ENCODE assay signal across 1 cellular context in genomic region chr22:50527921-50528681, GRCh38.
TF ChIP-seq lines count a peak whose summit lies in the region.

No MANE protein-coding gene starts in this region.

TF ChIP-seq in HepG2, 621 proteins besides CTCF, POLR2A, EP300 and RAD21:
- TF ChIP-seq ZNF326 (CRISPR knock-in tag; IDR thresholded peaks at IDR 0.05; ENCODE audit: borderline replicate concordance) (0 out of 2 replicates have a peak, but pooled peaks have one; percentile 22), ZNF460 (CRISPR knock-in tag; IDR thresholded peaks at IDR 0.05; ENCODE audit: borderline replicate concordance) (peak; percentile 14; the same call in 1 of the 2 replicates), FOXP4 (CRISPR knock-in tag; IDR thresholded peaks at IDR 0.05) (no peak), TARDBP (CRISPR knock-in tag; IDR thresholded peaks at IDR 0.05) (no peak), REL (CRISPR knock-in tag; conservative IDR thresholded peaks at IDR 0.05) (no peak), ZNF281 (CRISPR knock-in tag; IDR thresholded peaks at IDR 0.05; ENCODE audit: borderline replicate concordance) (peak; percentile 71; the same call in 1 of the 2 replicates), GTF3A (CRISPR knock-in tag; conservative IDR thresholded peaks at IDR 0.05) (no peak), RBM22 (optimal IDR thresholded peaks at IDR 0.05; ENCODE audit: low read length) (peak; percentile 16), ZNF121 (CRISPR knock-in tag; IDR thresholded peaks at IDR 0.05) (peak; percentile 51; the same call in 1 of the 2 replicates), ZNF629 (CRISPR knock-in tag; conservative IDR thresholded peaks at IDR 0.05) (no peak), ZNF646 (CRISPR knock-in tag; IDR thresholded peaks at IDR 0.05) (no peak), MBNL3 (CRISPR knock-in tag; conservative IDR thresholded peaks at IDR 0.05) (no peak), HOMEZ (CRISPR knock-in tag; IDR thresholded peaks at IDR 0.05; ENCODE audit: low read depth) (no peak)
- TF ChIP-seq, protein P1, sequence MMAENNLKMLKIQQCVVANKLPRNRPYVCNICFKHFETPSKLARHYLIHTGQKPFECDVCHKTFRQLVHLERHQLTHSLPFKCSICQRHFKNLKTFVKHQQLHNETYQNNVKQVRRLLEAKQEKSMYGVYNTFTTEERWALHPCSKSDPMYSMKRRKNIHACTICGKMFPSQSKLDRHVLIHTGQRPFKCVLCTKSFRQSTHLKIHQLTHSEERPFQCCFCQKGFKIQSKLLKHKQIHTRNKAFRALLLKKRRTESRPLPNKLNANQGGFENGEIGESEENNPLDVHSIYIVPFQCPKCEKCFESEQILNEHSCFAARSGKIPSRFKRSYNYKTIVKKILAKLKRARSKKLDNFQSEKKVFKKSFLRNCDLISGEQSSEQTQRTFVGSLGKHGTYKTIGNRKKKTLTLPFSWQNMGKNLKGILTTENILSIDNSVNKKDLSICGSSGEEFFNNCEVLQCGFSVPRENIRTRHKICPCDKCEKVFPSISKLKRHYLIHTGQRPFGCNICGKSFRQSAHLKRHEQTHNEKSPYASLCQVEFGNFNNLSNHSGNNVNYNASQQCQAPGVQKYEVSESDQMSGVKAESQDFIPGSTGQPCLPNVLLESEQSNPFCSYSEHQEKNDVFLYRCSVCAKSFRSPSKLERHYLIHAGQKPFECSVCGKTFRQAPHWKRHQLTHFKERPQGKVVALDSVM (CRISPR knock-in tag; IDR thresholded peaks at IDR 0.05), result peak; percentile 29; the same call in 1 of the 2 replicates
- TF ChIP-seq, protein P2, sequence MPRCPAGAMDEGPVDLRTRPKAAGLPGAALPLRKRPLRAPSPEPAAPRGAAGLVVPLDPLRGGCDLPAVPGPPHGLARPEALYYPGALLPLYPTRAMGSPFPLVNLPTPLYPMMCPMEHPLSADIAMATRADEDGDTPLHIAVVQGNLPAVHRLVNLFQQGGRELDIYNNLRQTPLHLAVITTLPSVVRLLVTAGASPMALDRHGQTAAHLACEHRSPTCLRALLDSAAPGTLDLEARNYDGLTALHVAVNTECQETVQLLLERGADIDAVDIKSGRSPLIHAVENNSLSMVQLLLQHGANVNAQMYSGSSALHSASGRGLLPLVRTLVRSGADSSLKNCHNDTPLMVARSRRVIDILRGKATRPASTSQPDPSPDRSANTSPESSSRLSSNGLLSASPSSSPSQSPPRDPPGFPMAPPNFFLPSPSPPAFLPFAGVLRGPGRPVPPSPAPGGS (CRISPR knock-in tag; IDR thresholded peaks at IDR 0.05), result no peak
